In genomic region chr6:161829186-161829794, GRCh38 we compare ENCODE assay signal across 23 cellular contexts.
DNase-seq lines count a peak whose midpoint lies in the region; FAIRE-seq and TF ChIP-seq lines count a peak whose summit lies in the region.
"Had no signal": no experiment of that assay in that cellular context is flagged by ENCODE, and none has a peak within 500 bp of the region (broad histone marks: within the 10 kb centered on the region; RNA-seq: fewer than 3 reads in every experiment).

No MANE protein-coding gene starts in this region.

- H2AFZ ChIP-seq in H1 (ENCODE audit: low read length) (no peak overlapping the region), neural progenitor cell (replicated peaks) (peak overlapping the region; percentile 32)

- no peak overlapping the region for H2BK15ac ChIP-seq in H1 (ENCODE audit: low read length)

- H3K36me3 Mint-ChIP-seq in neural progenitor cell = no peaks in the 10 kb centered on the region
- H3K36me3 Mint-ChIP-seq: activated naive CD4-positive, alpha-beta T cell treated with anti-CD3 and anti-CD28 coated beads, Interleukin-2, amount 50 U/mL, for 24 hours; CD8-positive, alpha-beta memory T cell; natural killer cell treated with Interleukin-12 subunit alpha and Interleukin-12 subunit beta and Interleukin-15 and Interleukin-18, amount 100 ng/mL, for 72 hours had no signal

- H3K4me3 Mint-ChIP-seq in neural progenitor cell = no peak overlapping the region
- H3K4me3 Mint-ChIP-seq: activated naive CD4-positive, alpha-beta T cell treated with anti-CD3 and anti-CD28 coated beads, Interleukin-2, amount 50 U/mL, for 24 hours; activated T-helper 1 cell treated with anti-CD3 and anti-CD28 coated beads, Interleukin-12 subunit alpha, Interleukin-12 subunit beta, Interleukin-2, Interleukin-4 antibody, amounts not matched to agents 30 ng/mL and 10 ng/mL and 1 ng/mL, durations not matched to agents 14 hours and 24 hours and 36 hours; CD8-positive, alpha-beta memory T cell; natural killer cell treated with Interleukin-12 subunit alpha and Interleukin-12 subunit beta and Interleukin-15 and Interleukin-18, amount 100 ng/mL, for 72 hours had no signal

- H3K4me1 ChIP-seq in BLaER1 treated with 17β-estradiol and CSF1 and Interleukin-3, amounts not matched to agents 10 nM and 100 nM = peaks cover 12 to 67% (median 49%) of the 10 kb centered on the region in 10 experiments
- H3K4me1 ChIP-seq in HEK293 (ENCODE audit: control insufficient read depth, insufficient read depth, low read length) (no peaks in the 10 kb centered on the region), H1 (replicated peaks in 1 of 4; ENCODE audit: control insufficient read depth in 3 of 4, insufficient read depth in 4 of 4, low read length in 3 of 4) (peaks cover 0 to 4% (median 0%) of the 10 kb centered on the region in 4 experiments; a peak in 2 of 7 replicates), neural progenitor cell (no peaks in the 10 kb centered on the region), testis (no peaks in the 10 kb centered on the region)
- H3K4me1 ChIP-seq: colonic mucosa, vagina had no signal

- no peak overlapping the region for H2BK120ac ChIP-seq in H1 (replicated peaks; ENCODE audit: low read depth, low read length)

- H3K79me2 ChIP-seq in H1 (ENCODE audit: control insufficient read depth in 1 of 2, insufficient read depth in 2 of 2, low read length in 2 of 2) (no peaks in the 10 kb centered on the region), neural progenitor cell (ENCODE audit: low read depth) (no peaks in the 10 kb centered on the region)

- in situ Hi-C loops in brain microvascular endothelial cell (cut with HindIII; ENCODE audit: low pct_ligation_motif_present, low sequenced_read_pairs) = no loop called here

- no peak overlapping the region for H4K8ac ChIP-seq in H1 (ENCODE audit: extremely low read depth, insufficient read depth, low read length)

- H3K14ac ChIP-seq in H1 (ENCODE audit: insufficient read length) = no peak overlapping the region

- no peaks in the 10 kb centered on the region for H3K9me3 ChIP-seq in BLaER1 treated with 17β-estradiol and CSF1 and Interleukin-3, amounts not matched to agents 10 nM and 100 nM (replicated peaks in 1 of 11)
- H3K9me3 ChIP-seq in HEK293 (ENCODE audit: control insufficient read depth, insufficient read depth, low read depth, low read length) = no peaks in the 10 kb centered on the region
- no peaks in the 10 kb centered on the region for H3K9me3 ChIP-seq in H1 (ENCODE audit: insufficient read depth in 2 of 2, low read depth in 1 of 2, low read length in 1 of 2)
- H3K9me3 ChIP-seq in neural progenitor cell (ENCODE audit: low read depth) = no peaks in the 10 kb centered on the region
- H3K9me3 ChIP-seq in testis = no peaks in the 10 kb centered on the region
- H3K9me3 ChIP-seq: colonic mucosa, sigmoid colon, vagina had no signal

- H3F3A ChIP-seq in neural progenitor cell (ENCODE audit: low read depth) = no peaks in the 10 kb centered on the region

- CTCF ChIA-PET in HEK293 (lab: Yijun Ruan, JAX) = no interaction called here
- CTCF ChIA-PET in H1 (lab: Charles Lee; ENCODE audit: partially characterized antibody) = interaction anchor here (0.6 to 1.6 kb wide), 7 partner anchors 10 to 271 kb away, joined by 3 to 4 read pairs (median 3); no protein-coding TSS in a partner anchor

- no peak overlapping the region for H2BK5ac ChIP-seq in H1 (ENCODE audit: low read depth, low read length)

- no peak overlapping the region for H4K5ac ChIP-seq in H1 (ENCODE audit: insufficient read length, low read depth, low read length)

- intact Hi-C loops in testis (cut with DNase I; ENCODE audit: low total_unique reads) = no loop called here

- no peaks in the 10 kb centered on the region for H3K36me3 ChIP-seq in BLaER1 treated with 17β-estradiol and CSF1 and Interleukin-3, amounts not matched to agents 10 nM and 100 nM
- no peaks in the 10 kb centered on the region for H3K36me3 ChIP-seq in HEK293 (ENCODE audit: control insufficient read depth in 2 of 2, insufficient read depth in 1 of 2, low read length in 2 of 2)
- no peaks in the 10 kb centered on the region for H3K36me3 ChIP-seq in H1 (ENCODE audit: control insufficient read depth in 2 of 4, insufficient read depth in 4 of 4, low read length in 3 of 4)
- H3K36me3 ChIP-seq in neural progenitor cell = no peaks in the 10 kb centered on the region
- H3K36me3 ChIP-seq in testis (ENCODE audit: low read depth, missing control alignments) = no peaks in the 10 kb centered on the region
- H3K36me3 ChIP-seq in brain microvascular endothelial cell (replicated peaks) = no peaks in the 10 kb centered on the region
- H3K36me3 ChIP-seq: colonic mucosa, sigmoid colon, vagina had no signal

- peak overlapping the region in 2 of 10 experiments; percentile 6 to 48; a peak in 5 of 20 replicates for H3K4me3 ChIP-seq in BLaER1 treated with 17β-estradiol and CSF1 and Interleukin-3, amounts not matched to agents 10 nM and 100 nM
- H3K4me3 ChIP-seq in HEK293 (ENCODE audit: low read depth, low read length) (no peak overlapping the region), H1 (ENCODE audit: extremely low read depth in 1 of 4, insufficient read depth in 2 of 4, low read depth in 3 of 4, low read length in 4 of 4) (no peak overlapping the region), neural progenitor cell (no peak overlapping the region), testis (no peak overlapping the region), brain microvascular endothelial cell (ENCODE audit: low read depth, low read length) (no peak overlapping the region)
- H3K4me3 ChIP-seq: colonic mucosa, GM12878, sigmoid colon, vagina had no signal

- H3K4me2 ChIP-seq in BLaER1 treated with 17β-estradiol and CSF1 and Interleukin-3, amounts not matched to agents 10 nM and 100 nM = peak overlapping the region; percentile 48 to 93 (median 84)
- no peak overlapping the region for H3K4me2 ChIP-seq in H1 (ENCODE audit: insufficient read depth in 1 of 2, low read depth in 2 of 2, low read length in 2 of 2)
- H3K4me2 ChIP-seq in neural progenitor cell = no peak overlapping the region

- peak overlapping the region in 4 of 11 experiments; percentile 0 to 34 (median 13); a peak in 2 of 22 replicates for H3K9ac ChIP-seq in BLaER1 treated with 17β-estradiol and CSF1 and Interleukin-3, amounts not matched to agents 10 nM and 100 nM
- H3K9ac ChIP-seq in H1 (replicated peaks in 1 of 4; ENCODE audit: extremely low read depth in 1 of 4, low read depth in 3 of 4, low read length in 3 of 4) (no peak overlapping the region), neural progenitor cell (no peak overlapping the region)

- H3K18ac ChIP-seq in H1 (ENCODE audit: extremely low read depth, low read length) = no peak overlapping the region

- H2BK20ac ChIP-seq in H1 (ENCODE audit: low read length) = no peak overlapping the region

- H3K56ac ChIP-seq in H1 (replicated peaks; ENCODE audit: insufficient read length, low read depth, low read length) = no peak overlapping the region

- H3K27me3 Mint-ChIP-seq in neural progenitor cell (ENCODE audit: insufficient read depth, low read depth) = peaks cover 4% of the 10 kb centered on the region
- H3K27me3 Mint-ChIP-seq: activated naive CD4-positive, alpha-beta T cell treated with anti-CD3 and anti-CD28 coated beads, Interleukin-2, amount 50 U/mL, for 24 hours; natural killer cell treated with Interleukin-12 subunit alpha and Interleukin-12 subunit beta and Interleukin-15 and Interleukin-18, amount 100 ng/mL, for 72 hours had no signal

- no peak overlapping the region for H3K23ac ChIP-seq in H1 (ENCODE audit: insufficient read length)

- no peaks in the 10 kb centered on the region for H3K79me1 ChIP-seq in H1 (ENCODE audit: low read depth, low read length)

- peak overlapping the region in 1 of 11 experiments; percentile 25; a peak in 1 of 22 replicates for H3K27ac ChIP-seq in BLaER1 treated with 17β-estradiol and CSF1 and Interleukin-3, amounts not matched to agents 10 nM and 100 nM
- H3K27ac ChIP-seq in HEK293 (ENCODE audit: extremely low read depth, low read depth, low read length) = no peak overlapping the region
- no peak overlapping the region for H3K27ac ChIP-seq in H1 (ENCODE audit: low read depth, low read length)
- H3K27ac ChIP-seq in neural progenitor cell = no peak overlapping the region
- H3K27ac ChIP-seq in testis = no peak overlapping the region
- no peak overlapping the region for H3K27ac ChIP-seq in brain microvascular endothelial cell
- H3K27ac ChIP-seq: colonic mucosa, sigmoid colon, vagina had no signal

- peaks cover 8 to 60% (median 28%) of the 10 kb centered on the region in 11 experiments; a peak in 18 of 22 replicates for H3K27me3 ChIP-seq in BLaER1 treated with 17β-estradiol and CSF1 and Interleukin-3, amounts not matched to agents 10 nM and 100 nM
- H3K27me3 ChIP-seq in H1 (replicated peaks in 1 of 4; ENCODE audit: control insufficient read depth in 3 of 4, extremely low read depth in 1 of 4, insufficient read depth in 3 of 4, low read length in 3 of 4) (no peaks in the 10 kb centered on the region), neural progenitor cell (no peaks in the 10 kb centered on the region), testis (no peaks in the 10 kb centered on the region), brain microvascular endothelial cell (replicated peaks) (no peaks in the 10 kb centered on the region)
- H3K27me3 ChIP-seq: colonic mucosa, sigmoid colon, vagina had no signal

- no peak overlapping the region for H4K91ac ChIP-seq in H1 (replicated peaks; ENCODE audit: insufficient read length, low read length)

- TF ChIP-seq RAD21 in H1 (IDR thresholded peaks at IDR 0.05 in 1 of 2, conservative IDR thresholded peaks at IDR 0.05 in 1 of 2; ENCODE audit: low read depth in 2 of 2, low read length in 2 of 2) = peak in 1 of 2 experiments; percentile 5; a peak in 1 of 4 replicates

- TF ChIP-seq CTCF in HEK293 (tag by site-specific recombination; IDR thresholded peaks at IDR 0.05) (no peak), H1 (IDR thresholded peaks at IDR 0.05; ENCODE audit: control extremely low read depth in 1 of 3, insufficient read depth in 1 of 3, low read depth in 1 of 3, low read length in 3 of 3) (peak in 2 of 3 experiments; percentile 3 to 4; a peak in 3 of 4 replicates), neural progenitor cell (IDR thresholded peaks at IDR 0.05) (no peak), testis (IDR thresholded peaks at IDR 0.05) (no peak), brain microvascular endothelial cell (IDR thresholded peaks at IDR 0.05; ENCODE audit: low read depth, low read length, missing control alignments) (no peak)

- WGBS in H1 (ENCODE audit: extremely low coverage in 1 of 2, insufficient coverage in 1 of 2, insufficient read length in 1 of 2, insufficient replicate concordance in 2 of 2, low coverage in 1 of 2, low lambda C conversion rate in 2 of 2, missing lambda C conversion rate in 1 of 2), 2 experiments = 79% methylated on average over 11 of the region's 11 CpGs; no CpG with 5 or more reads in 1 of the 2 experiments
- WGBS in testis, 2 donors = 81 to 85% methylated on average over 11 of the region's 11 CpGs

- no peaks in the 10 kb centered on the region for H3K23me2 ChIP-seq in H1 (ENCODE audit: low read depth, low read length)

- POLR2A ChIA-PET in HEK293 (lab: Yijun Ruan, JAX) (no interaction called here), H1 (lab: Charles Lee; ENCODE audit: partially characterized antibody) (interaction anchor here (0.6 to 0.8 kb wide), 4 partner anchors 18 to 1276 kb away, joined by 3 to 4 read pairs (median 3); no protein-coding TSS in a partner anchor)

- no peak for DNase-seq in H1 (ENCODE audit: low read depth in 1 of 2, low spot score in 2 of 2)
- DNase-seq in neural progenitor cell (ENCODE audit: low spot score) = peak; percentile 16
- no peak for DNase-seq in central memory CD4-positive, alpha-beta T cell
- DNase-seq in testis = no peak
- DNase-seq in hepatic stellate cell (ENCODE audit: low spot score) = no peak
- DNase-seq in brain microvascular endothelial cell = no peak
- DNase-seq: CD8-positive, alpha-beta memory T cell; colonic mucosa; left ventricle myocardium superior; NCI-H1092 treated with DMSO at 0.1 percent for 48 hours; NCI-H1930; NCI-H2227 treated with DMSO at 0.1 percent for 48 hours; NCI-H774; sigmoid colon had no signal

- no peak for TF ChIP-seq EP300 in H1 (IDR thresholded peaks at IDR 0.05; ENCODE audit: borderline replicate concordance in 1 of 2, low read depth in 2 of 2, low read length in 2 of 2)

- peak overlapping the region; percentile 47 for H3K27ac Mint-ChIP-seq in neural progenitor cell
- H3K27ac Mint-ChIP-seq: activated naive CD4-positive, alpha-beta T cell treated with anti-CD3 and anti-CD28 coated beads, Interleukin-2, amount 50 U/mL, for 24 hours; activated T-helper 1 cell treated with anti-CD3 and anti-CD28 coated beads, Interleukin-12 subunit alpha, Interleukin-12 subunit beta, Interleukin-2, Interleukin-4 antibody, amounts not matched to agents 30 ng/mL and 10 ng/mL and 1 ng/mL, durations not matched to agents 14 hours and 24 hours and 36 hours; natural killer cell treated with Interleukin-12 subunit alpha and Interleukin-12 subunit beta and Interleukin-15 and Interleukin-18, amount 100 ng/mL, for 72 hours had no signal

- no peak overlapping the region for H2BK12ac ChIP-seq in H1 (ENCODE audit: low read depth, low read length)

- no peaks in the 10 kb centered on the region for H3K9me3 Mint-ChIP-seq in neural progenitor cell
- H3K9me3 Mint-ChIP-seq: activated naive CD4-positive, alpha-beta T cell treated with anti-CD3 and anti-CD28 coated beads, Interleukin-2, amount 50 U/mL, for 24 hours; activated T-helper 1 cell treated with anti-CD3 and anti-CD28 coated beads, Interleukin-12 subunit alpha, Interleukin-12 subunit beta, Interleukin-2, Interleukin-4 antibody, amounts not matched to agents 30 ng/mL and 10 ng/mL and 1 ng/mL, durations not matched to agents 14 hours and 24 hours and 36 hours; natural killer cell treated with Interleukin-12 subunit alpha and Interleukin-12 subunit beta and Interleukin-15 and Interleukin-18, amount 100 ng/mL, for 72 hours had no signal

- H2AK5ac ChIP-seq in H1 (ENCODE audit: low read depth, low read length) = no peak overlapping the region

- peaks cover 0 to 23% (median 0%) of the 10 kb centered on the region in 11 experiments; a peak in 8 of 22 replicates for H4K20me1 ChIP-seq in BLaER1 treated with 17β-estradiol and CSF1 and Interleukin-3, amounts not matched to agents 10 nM and 100 nM
- H4K20me1 ChIP-seq in H1 (replicated peaks in 1 of 2; ENCODE audit: control insufficient read depth in 1 of 2, insufficient read depth in 2 of 2, low read length in 2 of 2) (no peaks in the 10 kb centered on the region), neural progenitor cell (ENCODE audit: low read depth) (no peaks in the 10 kb centered on the region)

- peaks cover 26% of the 10 kb centered on the region for H3K4me1 Mint-ChIP-seq in neural progenitor cell
- H3K4me1 Mint-ChIP-seq: activated naive CD4-positive, alpha-beta T cell treated with anti-CD3 and anti-CD28 coated beads, Interleukin-2, amount 50 U/mL, for 24 hours; CD8-positive, alpha-beta memory T cell had no signal

- TF ChIP-seq POLR2A in H1 (IDR thresholded peaks at IDR 0.05; ENCODE audit: control extremely low read depth in 1 of 2, low read depth in 2 of 2, low read length in 2 of 2) (no peak), testis (IDR thresholded peaks at IDR 0.05) (no peak)

- no peak for FAIRE-seq in H1 (lab: Jason Lieb, UNC)
- FAIRE-seq: astrocyte, GM12878, HTR-8/SVneo had no signal

- no peak overlapping the region for H3K4ac ChIP-seq in H1 (replicated peaks; ENCODE audit: insufficient read length, low read depth, low read length)

Comparison
In these comparisons a context has a peak if more than half of its experiments do, and no peak if none do; other contexts are left out.
1. H3K4me2 ChIP-seq: peak in BLaER1 treated with 17β-estradiol and CSF1 and Interleukin-3, amounts not matched to agents 10 nM and 100 nM (11 of 11); none in H1 (0 of 2) and neural progenitor cell (single experiment).
2. CTCF ChIP-seq: peak in H1 (2 of 3); none in HEK293 (single experiment), neural progenitor cell (single experiment), testis (0 of 3) and brain microvascular endothelial cell (single experiment).